In genomic region chr15:91484141-91484540, GRCh38 we compare ENCODE assay signal across 23 cellular contexts.
"Had no signal": no experiment of that assay in that cellular context is flagged by ENCODE, and none has a peak within 500 bp of the region (broad histone marks: within the 10 kb centered on the region; RNA-seq: fewer than 3 reads in every experiment).

No MANE protein-coding gene starts in this region.

- H3K27me3 ChIP-seq: ascending aorta, brain microvascular endothelial cell, gastroesophageal sphincter, hepatocyte, testis, transverse colon had no signal

- H3K4me3 Mint-ChIP-seq: activated CD4-positive, alpha-beta memory T cell treated with anti-CD3 and anti-CD28 coated beads for 36 hours; activated naive CD8-positive, alpha-beta T cell; effector memory CD8-positive, alpha-beta T cell; natural killer cell treated with Interleukin-12 subunit alpha and Interleukin-12 subunit beta and Interleukin-15 and Interleukin-18, amount 100 ng/mL, for 72 hours had no signal

- H3K27ac Mint-ChIP-seq: activated CD4-positive, alpha-beta memory T cell treated with anti-CD3 and anti-CD28 coated beads for 36 hours; activated naive CD8-positive, alpha-beta T cell; activated T-helper 2 cell treated with anti-CD3 and anti-CD28 coated beads, Interferon-gamma antibody, Interleukin-2, Interleukin-4, amounts not matched to agents 10 μg/mL and 5 μg/mL and 100 μg/mL, durations not matched to agents 14 hours and 24 hours and 36 hours; effector memory CD8-positive, alpha-beta T cell; natural killer cell treated with Interleukin-12 subunit alpha and Interleukin-12 subunit beta and Interleukin-15 and Interleukin-18, amount 100 ng/mL, for 72 hours had no signal

- FAIRE-seq: keratinocyte had no signal

- DNase-seq: activated CD4-positive, alpha-beta memory T cell treated with anti-CD3 and anti-CD28 coated beads for 36 hours; activated CD4-positive, alpha-beta T cell treated with anti-CD3 and anti-CD28 coated beads for 48 hours; activated T-cell treated with anti-CD3 and anti-CD28 coated beads, Interleukin-2, amount 50 U/mL, for 48 hours; brain microvascular endothelial cell; cortex of kidney; effector memory CD8-positive, alpha-beta T cell; erythroblast; left cardiac atrium; left ventricle myocardium superior; mucosa of descending colon; posterior cingulate gyrus; right cardiac atrium; spleen; stimulated activated naive CD4-positive, alpha-beta T cell; testis; transverse colon had no signal

- H3K36me3 ChIP-seq: ascending aorta, brain microvascular endothelial cell, gastroesophageal sphincter, spleen, transverse colon had no signal

- ATAC-seq: effector memory CD8-positive, alpha-beta T cell; gastroesophageal sphincter; left cardiac atrium; left ventricle myocardium superior; mucosa of descending colon; natural killer cell treated with Interleukin-12 subunit alpha and Interleukin-12 subunit beta and Interleukin-15 and Interleukin-18, amount 100 ng/mL, for 72 hours; right cardiac atrium had no signal

- H3K9me3 Mint-ChIP-seq: activated CD4-positive, alpha-beta memory T cell treated with anti-CD3 and anti-CD28 coated beads for 36 hours; activated T-helper 2 cell treated with anti-CD3 and anti-CD28 coated beads, Interferon-gamma antibody, Interleukin-2, Interleukin-4, amounts not matched to agents 10 μg/mL and 5 μg/mL and 100 μg/mL, durations not matched to agents 14 hours and 24 hours and 36 hours; natural killer cell treated with Interleukin-12 subunit alpha and Interleukin-12 subunit beta and Interleukin-15 and Interleukin-18, amount 100 ng/mL, for 72 hours had no signal

- H3K4me3 ChIP-seq: ascending aorta, gastroesophageal sphincter, hepatocyte, mucosa of descending colon, spleen, testis, transverse colon had no signal

- H3K27ac ChIP-seq: ascending aorta, brain microvascular endothelial cell, gastroesophageal sphincter, hepatocyte, spleen, testis, transverse colon had no signal

- H3K9me3 ChIP-seq: ascending aorta, gastroesophageal sphincter, mucosa of descending colon, spleen, testis, transverse colon had no signal

- H3K27me3 Mint-ChIP-seq: activated CD4-positive, alpha-beta memory T cell treated with anti-CD3 and anti-CD28 coated beads for 36 hours; activated naive CD8-positive, alpha-beta T cell had no signal
